18 cellular contexts compared by ENCODE assay signal in the genomic region with DNA sequence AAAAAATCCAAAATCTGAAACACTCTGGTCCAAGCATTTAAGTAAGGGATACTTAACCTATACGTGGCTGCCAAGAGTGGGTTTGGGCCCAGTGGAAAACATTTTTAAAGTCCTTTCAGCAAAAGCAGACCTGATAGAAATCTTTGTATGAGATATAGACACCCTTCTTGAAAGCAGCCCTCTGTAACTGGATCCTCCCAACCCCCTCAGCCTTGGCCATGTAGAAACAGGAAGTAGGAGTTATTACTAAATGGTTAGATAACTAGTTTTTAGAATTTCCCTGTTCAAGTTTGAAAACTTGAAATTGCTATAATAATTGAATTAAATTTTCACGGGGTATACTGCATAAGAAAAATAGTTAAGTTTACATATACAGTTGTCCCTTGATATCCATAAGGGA.
DNase-seq lines count a peak whose midpoint lies in the region; ATAC-seq and TF ChIP-seq lines count a peak whose summit lies in the region.
"Had no signal": no experiment of that assay in that cellular context is flagged by ENCODE, and none has a peak within 500 bp of the region (broad histone marks: within the 10 kb centered on the region; RNA-seq: fewer than 3 reads in every experiment).

No MANE protein-coding gene starts in this region.

- no peaks in the 10 kb centered on the region for H3K27me3 ChIP-seq in ACC112 (ENCODE audit: insufficient read depth, low read length)

- H3K27ac ChIP-seq in ACC112 (ENCODE audit: low read depth, low read length) (peak overlapping the region; percentile 100), OCI-LY7 (ENCODE audit: low read depth, low read length, poor library complexity, severe bottlenecking) (no peak overlapping the region)
- H3K27ac ChIP-seq: epithelial cell of prostate, PC-9 had no signal

- no peaks in the 10 kb centered on the region for H3K9me2 ChIP-seq in OCI-LY7 (ENCODE audit: insufficient read depth, low read length)

- no peak for TF ChIP-seq CTCF in OCI-LY7 (conservative IDR thresholded peaks at IDR 0.05; ENCODE audit: low read length)

- POLR2A ChIA-PET in OCI-LY7 (lab: Charles Lee), result no interaction called here

- no peaks in the 10 kb centered on the region for H3K79me2 ChIP-seq in ACC112 (ENCODE audit: control insufficient read depth, insufficient read depth, low read length, unreplicated experiment)
- H3K79me2 ChIP-seq in OCI-LY7 (ENCODE audit: insufficient read depth, low read depth, low read length), result no peaks in the 10 kb centered on the region

- H3K4me1 ChIP-seq in ACC112 (ENCODE audit: control insufficient read depth, insufficient read depth, low read length, unreplicated experiment), result peaks cover 62% of the 10 kb centered on the region
- peaks cover 47% of the 10 kb centered on the region for H3K4me1 ChIP-seq in OCI-LY7 (ENCODE audit: insufficient read depth, low read length, poor library complexity, severe bottlenecking)

- H3K36me3 ChIP-seq in ACC112 (ENCODE audit: insufficient read depth, low read length), result 0 out of 2 replicates have a peak, but pooled peaks cover 5% of the 10 kb centered on the region
- H3K36me3 ChIP-seq in OCI-LY7 (ENCODE audit: insufficient read depth, low read length), result no peaks in the 10 kb centered on the region

- TF ChIP-seq POLR2A in erythroblast (IDR thresholded peaks at IDR 0.05; ENCODE audit: low read length), result no peak

- CTCF ChIA-PET in OCI-LY7 (lab: Charles Lee; ENCODE audit: unreplicated experiment), result no interaction called here

- intact Hi-C loops in OCI-LY7 (cut with micrococcal nuclease; ENCODE audit: unreplicated experiment), result no loop called here

- 0 out of 2 replicates have a peak overlapping the region, but pooled peaks have one; percentile 7 for H3K4me2 ChIP-seq in OCI-LY7 (ENCODE audit: low read length)
- H3K4me2 ChIP-seq: PC-9 had no signal

- no TSS peak for BruUV-seq in OCI-LY7 (replicated peaks; lab: Mats Ljungman, UMichigan)

- peak overlapping the region; percentile 44 for H2AFZ ChIP-seq in ACC112 (ENCODE audit: low read length, unreplicated experiment)
- 0 out of 2 replicates have a peak overlapping the region, but pooled peaks have one; percentile 0 for H2AFZ ChIP-seq in OCI-LY7 (ENCODE audit: low read length)
- H2AFZ ChIP-seq: PC-9 had no signal

- no peak overlapping the region for H3K4me3 ChIP-seq in ACC112 (ENCODE audit: low read depth, low read length)
- H3K4me3 ChIP-seq in OCI-LY7 (ENCODE audit: low read depth, low read length, poor library complexity, severe bottlenecking), result no peak overlapping the region
- H3K4me3 ChIP-seq: lung, PC-9 had no signal

- no peaks in the 10 kb centered on the region for H4K20me1 ChIP-seq in OCI-LY7 (ENCODE audit: insufficient read depth, low read length)

- no peaks in the 10 kb centered on the region for H3K9me3 ChIP-seq in OCI-LY7 (ENCODE audit: low read length)

- ATAC-seq in HG02759 (IDR thresholded peaks at IDR 0.05; ENCODE audit: unreplicated experiment), result peak; percentile 37
- ATAC-seq: activated CD8-positive, alpha-beta T cell treated with anti-CD3 and anti-CD28 coated beads for 36 hours had no signal

- peak; percentile 19 for DNase-seq in OCI-LY7 (ENCODE audit: low spot score)
- DNase-seq in erythroblast (lab: John Stamatoyannopoulos, UW), result peak; percentile 9 to 34
- DNase-seq in activated naive CD4-positive, alpha-beta T cell treated with anti-CD3 and anti-CD28 coated beads, Interleukin-2, amount 50 U/mL, for 16 hours, result no peak
- no peak for DNase-seq in ureter (ENCODE audit: low spot score)
- no peak for DNase-seq in NCI-H446 (lab: John Stamatoyannopoulos, UW)
- no peak for DNase-seq in SK-N-DZ (ENCODE audit: low spot score)
- DNase-seq: activated CD8-positive, alpha-beta T cell treated with anti-CD3 and anti-CD28 coated beads for 36 hours; activated naive CD4-positive, alpha-beta T cell treated with Interleukin-2 at 50 U/mL for 16 hours; cerebellar nuclear complex; H9; NCI-H1930; stimulated activated CD4-positive, alpha-beta T cell treated with anti-CD3 and anti-CD28 coated beads, Interleukin-4, amount 100 ng/mL, for 24 hours; stimulated activated naive CD4-positive, alpha-beta T cell treated with Interleukin-2 at 50 U/mL for 16 hours had no signal

Comparison
In these comparisons a context has a peak if more than half of its experiments do, and no peak if none do; other contexts are left out.
1. DNase-seq: peak in OCI-LY7 (single experiment) and erythroblast (2 of 2); none in activated naive CD4-positive, alpha-beta T cell treated with anti-CD3 and anti-CD28 coated beads, Interleukin-2, amount 50 U/mL, for 16 hours (single experiment), ureter (single experiment), NCI-H446 (0 of 2) and SK-N-DZ (single experiment).